ENCODE assay signal across 13 cellular contexts in genomic region chr3:160929595-160929994, GRCh38.
DNase-seq lines count a peak whose midpoint lies in the region; ATAC-seq, FAIRE-seq and TF ChIP-seq lines count a peak whose summit lies in the region.
"Had no signal": no experiment of that assay in that cellular context is flagged by ENCODE, and none has a peak within 500 bp of the region (broad histone marks: within the 10 kb centered on the region; RNA-seq: fewer than 3 reads in every experiment).

No MANE protein-coding gene starts in this region.

- no peaks in the 10 kb centered on the region for H3K36me3 ChIP-seq in K562 (ENCODE audit: control insufficient read depth, insufficient read depth, low read length)
- H3K36me3 ChIP-seq: left lung, SJSA1 had no signal

- POLR2A ChIA-PET in K562 (lab: Yijun Ruan, JAX), result no interaction called here

- H3K4me3 Mint-ChIP-seq in HFFc6, result no peak overlapping the region
- H3K4me3 Mint-ChIP-seq in activated CD8-positive, alpha-beta memory T cell treated with anti-CD3 and anti-CD28 coated beads, Interleukin-2, amount 10 ng/mL, durations not matched to agents 7 days and 5 days, result no peak overlapping the region
- H3K4me3 Mint-ChIP-seq in activated naive CD8-positive, alpha-beta T cell treated with anti-CD3 and anti-CD28 coated beads for 36 hours, result no peak overlapping the region
- H3K4me3 Mint-ChIP-seq: stimulated activated naive CD8-positive, alpha-beta T cell treated with anti-CD3 and anti-CD28 coated beads, Interleukin-15, Interleukin-2, amounts not matched to agents 100 ng/mL and 50 ng/mL, for 24 hours had no signal

- in situ Hi-C loops in K562 (cut with MboI) (no loop called here), GM13976 (cut with MboI; ENCODE audit: low sequenced_read_pairs, unreplicated experiment) (loop anchor here (10.0 to 25.0 kb wide), 2 partner anchors 225 to 483 kb away; no protein-coding TSS in a partner anchor)

- H3K27me3 Mint-ChIP-seq in HFFc6 (ENCODE audit: insufficient read depth), result peaks cover 8% of the 10 kb centered on the region; the same call in 1 of the 2 replicates
- H3K27me3 Mint-ChIP-seq in activated CD8-positive, alpha-beta memory T cell treated with anti-CD3 and anti-CD28 coated beads, Interleukin-2, amount 10 ng/mL, durations not matched to agents 7 days and 5 days, result peaks cover 21% of the 10 kb centered on the region
- H3K27me3 Mint-ChIP-seq in activated naive CD8-positive, alpha-beta T cell treated with anti-CD3 and anti-CD28 coated beads for 36 hours, result peaks cover 13% of the 10 kb centered on the region
- H3K27me3 Mint-ChIP-seq: stimulated activated naive CD8-positive, alpha-beta T cell treated with anti-CD3 and anti-CD28 coated beads, Interleukin-15, Interleukin-2, amounts not matched to agents 100 ng/mL and 50 ng/mL, for 24 hours had no signal

- no peak overlapping the region for H3K27ac Mint-ChIP-seq in HFFc6
- H3K27ac Mint-ChIP-seq in activated CD8-positive, alpha-beta memory T cell treated with anti-CD3 and anti-CD28 coated beads, Interleukin-2, amount 10 ng/mL, durations not matched to agents 7 days and 5 days, result no peak overlapping the region
- no peak overlapping the region for H3K27ac Mint-ChIP-seq in activated naive CD8-positive, alpha-beta T cell treated with anti-CD3 and anti-CD28 coated beads for 36 hours
- H3K27ac Mint-ChIP-seq: stimulated activated naive CD8-positive, alpha-beta T cell treated with anti-CD3 and anti-CD28 coated beads, Interleukin-15, Interleukin-2, amounts not matched to agents 100 ng/mL and 50 ng/mL, for 24 hours had no signal

- no peak for TF ChIP-seq RAD21 in K562 (CRISPR knock-in tag; conservative IDR thresholded peaks at IDR 0.05 in 1 of 2, IDR thresholded peaks at IDR 0.05 in 1 of 2)

- no peaks in the 10 kb centered on the region for H3K9me1 ChIP-seq in K562 (ENCODE audit: control insufficient read depth, insufficient read depth, low read length)

- H3K27me3 ChIP-seq in K562 (ENCODE audit: control insufficient read depth in 2 of 2, insufficient read depth in 2 of 2, low read length in 2 of 2), result no peaks in the 10 kb centered on the region
- H3K27me3 ChIP-seq: left lung had no signal

- no peak overlapping the region for H3K4me3 ChIP-seq in K562
- H3K4me3 ChIP-seq: left lung, SJSA1 had no signal

- DNase-seq in AG08396 (ENCODE audit: low spot score) (peak; percentile 13), HFFc6 (peak; percentile 25), K562 (ENCODE audit: extremely low read depth in 1 of 4, low spot score in 3 of 4) (peak in 1 of 4 experiments; percentile 3), iPS-NIHi7 (ENCODE audit: extremely low spot score) (peak; percentile 29), GM13976 (ENCODE audit: low spot score) (no peak)
- DNase-seq in activated CD8-positive, alpha-beta memory T cell treated with anti-CD3 and anti-CD28 coated beads, Interleukin-2, amount 10 ng/mL, durations not matched to agents 7 days and 5 days, result no peak
- no peak for DNase-seq in activated naive CD8-positive, alpha-beta T cell treated with anti-CD3 and anti-CD28 coated beads for 36 hours
- no peak for DNase-seq in stimulated activated CD4-positive, alpha-beta T cell treated with anti-CD3 and anti-CD28 coated beads, Interleukin-12 subunit alpha, Interleukin-12 subunit beta, amount 100 ng/mL, for 4 hours
- DNase-seq: cortex of kidney, KG1, left lung had no signal

- no peak overlapping the region for H3K9ac ChIP-seq in K562 (ENCODE audit: insufficient read depth in 1 of 2, low read depth in 2 of 2, low read length in 2 of 2)

- TF ChIP-seq POLR2A in K562 (conservative IDR thresholded peaks at IDR 0.05), result no peak

- WGBS in K562 (ENCODE audit: insufficient coverage, low coverage, missing lambda C conversion rate), result 0% methylated on average over 2 of the region's 2 CpGs

- H3K27ac ChIP-seq in K562 (ENCODE audit: extremely low read depth, low read depth, low read length), result no peak overlapping the region
- H3K27ac ChIP-seq: left lung, SJSA1 had no signal

- peak; percentile 74 for ATAC-seq in K562
- ATAC-seq in activated CD8-positive, alpha-beta memory T cell treated with anti-CD3 and anti-CD28 coated beads, Interleukin-2, amount 10 ng/mL, durations not matched to agents 7 days and 5 days, result no peak
- ATAC-seq: left lung had no signal

- BruUV-seq in K562 (replicated peaks; lab: Mats Ljungman, UMichigan), result no TSS peak

- no peaks in the 10 kb centered on the region for H3K9me3 Mint-ChIP-seq in HFFc6
- no peaks in the 10 kb centered on the region for H3K9me3 Mint-ChIP-seq in activated CD8-positive, alpha-beta memory T cell treated with anti-CD3 and anti-CD28 coated beads, Interleukin-2, amount 10 ng/mL, durations not matched to agents 7 days and 5 days (ENCODE audit: low read depth)
- H3K9me3 Mint-ChIP-seq in activated naive CD8-positive, alpha-beta T cell treated with anti-CD3 and anti-CD28 coated beads for 36 hours, result no peaks in the 10 kb centered on the region
- H3K9me3 Mint-ChIP-seq: stimulated activated naive CD8-positive, alpha-beta T cell treated with anti-CD3 and anti-CD28 coated beads, Interleukin-15, Interleukin-2, amounts not matched to agents 100 ng/mL and 50 ng/mL, for 24 hours had no signal

- CTCF ChIA-PET in K562 (lab: Yijun Ruan, JAX; ENCODE audit: low intra/inter-chr PET ratio), result no interaction called here
- CTCF ChIA-PET in activated CD8-positive, alpha-beta memory T cell treated with anti-CD3 and anti-CD28 coated beads, Interleukin-2, amount 10 ng/mL, durations not matched to agents 7 days and 5 days (lab: Charles Lee), result interaction anchor here (1.4 kb wide), 1 partner anchor 345 kb away, joined by 3 read pairs; no protein-coding TSS in a partner anchor

- no peaks in the 10 kb centered on the region for H3K9me3 ChIP-seq in K562 (replicated peaks; ENCODE audit: control insufficient read depth, insufficient read depth, low read depth, low read length)
- H3K9me3 ChIP-seq: left lung, SJSA1 had no signal

- no peak for TF ChIP-seq EP300 in K562 (IDR thresholded peaks at IDR 0.05; ENCODE audit: low read length)

- no peaks in the 10 kb centered on the region for H4K20me1 ChIP-seq in K562 (replicated peaks; ENCODE audit: control insufficient read depth, insufficient read depth, low read length)

- H3K79me2 ChIP-seq in K562 (ENCODE audit: control insufficient read depth, insufficient read depth, low read length), result no peaks in the 10 kb centered on the region

- no peak for FAIRE-seq in K562 (lab: Jason Lieb, UNC)

- H3K36me3 Mint-ChIP-seq in HFFc6 (ENCODE audit: low read depth), result no peaks in the 10 kb centered on the region
- no peaks in the 10 kb centered on the region for H3K36me3 Mint-ChIP-seq in activated CD8-positive, alpha-beta memory T cell treated with anti-CD3 and anti-CD28 coated beads, Interleukin-2, amount 10 ng/mL, durations not matched to agents 7 days and 5 days
- no peaks in the 10 kb centered on the region for H3K36me3 Mint-ChIP-seq in activated naive CD8-positive, alpha-beta T cell treated with anti-CD3 and anti-CD28 coated beads for 36 hours

- peaks cover 30% of the 10 kb centered on the region for H3K4me1 Mint-ChIP-seq in HFFc6 (ENCODE audit: low read depth)
- H3K4me1 Mint-ChIP-seq in activated CD8-positive, alpha-beta memory T cell treated with anti-CD3 and anti-CD28 coated beads, Interleukin-2, amount 10 ng/mL, durations not matched to agents 7 days and 5 days, result peaks cover 3% of the 10 kb centered on the region
- H3K4me1 Mint-ChIP-seq in activated naive CD8-positive, alpha-beta T cell treated with anti-CD3 and anti-CD28 coated beads for 36 hours, result no peaks in the 10 kb centered on the region

- H2AFZ ChIP-seq in K562 (ENCODE audit: low read depth, low read length), result no peak overlapping the region

- H3K4me2 ChIP-seq in K562 (ENCODE audit: insufficient read depth, low read length), result no peak overlapping the region

- intact Hi-C loops in K562 (cut with micrococcal nuclease), result no loop called here

- no peaks in the 10 kb centered on the region for H3K4me1 ChIP-seq in K562 (replicated peaks in 1 of 2; ENCODE audit: control insufficient read depth in 2 of 2, insufficient read depth in 2 of 2, low read length in 2 of 2)
- H3K4me1 ChIP-seq: left lung, SJSA1 had no signal

- TF ChIP-seq CTCF in HFFc6 (IDR thresholded peaks at IDR 0.05) (peak; percentile 38; the same call in 1 of the 2 replicates), K562 (IDR thresholded peaks at IDR 0.05 in 2 of 3, conservative IDR thresholded peaks at IDR 0.05 in 1 of 3; ENCODE audit: insufficient read depth in 2 of 3, low read depth in 1 of 3, low read length in 3 of 3) (no peak), GM13976 (IDR thresholded peaks at IDR 0.05; ENCODE audit: borderline replicate concordance, control extremely low read depth, extremely low read depth, insufficient read depth, missing control alignments) (no peak)

TF ChIP-seq in K562, 482 proteins besides CTCF, POLR2A, EP300 and RAD21:
- no peak for TF ChIP-seq CREB3 (tag; conservative IDR thresholded peaks at IDR 0.05; ENCODE audit: low read depth)
- peak; percentile 27; the same call in 1 of the 2 replicates for TF ChIP-seq NFIC (IDR thresholded peaks at IDR 0.05)
- TF ChIP-seq CTCFL (IDR thresholded peaks at IDR 0.05; ENCODE audit: borderline replicate concordance, insufficient read depth, low read depth, low read length, poor library complexity, severe bottlenecking), result peak; percentile 20

Comparison
In these comparisons a context has a peak if more than half of its experiments do, and no peak if none do; other contexts are left out.
1. DNase-seq: peak in AG08396 (single experiment), HFFc6 (single experiment) and iPS-NIHi7 (single experiment); none in GM13976 (single experiment), activated CD8-positive, alpha-beta memory T cell treated with anti-CD3 and anti-CD28 coated beads, Interleukin-2, amount 10 ng/mL, durations not matched to agents 7 days and 5 days (single experiment), activated naive CD8-positive, alpha-beta T cell treated with anti-CD3 and anti-CD28 coated beads for 36 hours (single experiment) and stimulated activated CD4-positive, alpha-beta T cell treated with anti-CD3 and anti-CD28 coated beads, Interleukin-12 subunit alpha, Interleukin-12 subunit beta, amount 100 ng/mL, for 4 hours (single experiment).